Comparison of ENCODE assay signal across 9 cellular contexts in genomic region chr3:71504250-71505036, GRCh38.
A peak's percentile ranks its signal among the peaks of the same experiment; 100 is the strongest.
DNase-seq lines count a peak whose midpoint lies in the region; ATAC-seq and TF ChIP-seq lines count a peak whose summit lies in the region.
"Had no signal": no experiment of that assay in that cellular context is flagged by ENCODE, and none has a peak within 500 bp of the region (broad histone marks: within the 10 kb centered on the region; RNA-seq: fewer than 3 reads in every experiment).

No MANE protein-coding gene starts in this region.

- H3K4me1 Mint-ChIP-seq in nephron progenitor cell = peaks cover 34% of the 10 kb centered on the region

- no peak for TF ChIP-seq POLR2A in prostate gland (IDR thresholded peaks at IDR 0.05)
- no peak for TF ChIP-seq POLR2A in testis (IDR thresholded peaks at IDR 0.05)

- peak; percentile 42 for DNase-seq in 8988T
- DNase-seq in HS-5 (ENCODE audit: low read depth) = peak; percentile 93
- peak; percentile 43 for DNase-seq in activated T-helper 9 cell treated with anti-CD3 and anti-CD28 coated beads, Interleukin-2, amount 50 U/mL, for 16 hours (ENCODE audit: low read depth)
- DNase-seq in kidney epithelial cell (ENCODE audit: low read depth) = peak; percentile 89
- no peak for DNase-seq in prostate gland (ENCODE audit: low spot score)
- DNase-seq in nephron progenitor cell = no peak
- DNase-seq in testis = no peak
- DNase-seq: NK-92 treated with Interleukin-12 subunit alpha and Interleukin-12 subunit beta, amount 100 ng/mL, for 24 hours had no signal

- 84% methylated on average over 15 of the region's 15 CpGs for WGBS in prostate gland
- WGBS in testis, 2 donors = 87 to 91% methylated on average over 15 of the region's 15 CpGs

- H3K9me3 ChIP-seq in prostate gland (no peaks in the 10 kb centered on the region), testis (no peaks in the 10 kb centered on the region)

- ATAC-seq in HG03571 (IDR thresholded peaks at IDR 0.05; ENCODE audit: unreplicated experiment) = no peak

- H3K9me3 Mint-ChIP-seq in nephron progenitor cell = no peaks in the 10 kb centered on the region

- H3K27me3 ChIP-seq in kidney epithelial cell (ENCODE audit: control insufficient read depth, insufficient read depth, low read length) (no peaks in the 10 kb centered on the region), prostate gland (replicated peaks; ENCODE audit: insufficient read depth) (no peaks in the 10 kb centered on the region), testis (no peaks in the 10 kb centered on the region)

- H3K4me1 ChIP-seq in prostate gland (replicated peaks) (no peaks in the 10 kb centered on the region), testis (no peaks in the 10 kb centered on the region)

- intact Hi-C loops in prostate gland (cut with DNase I) = no loop called here
- intact Hi-C loops in testis (cut with DNase I; ENCODE audit: low total_unique reads) = no loop called here

- no peak overlapping the region for H3K27ac Mint-ChIP-seq in nephron progenitor cell

- H3K4me3 ChIP-seq in kidney epithelial cell (ENCODE audit: low read depth, low read length) = no peak overlapping the region
- H3K4me3 ChIP-seq in prostate gland = no peak overlapping the region
- no peak overlapping the region for H3K4me3 ChIP-seq in testis

- no peak for TF ChIP-seq CTCF in kidney epithelial cell (IDR thresholded peaks at IDR 0.05; ENCODE audit: insufficient read depth, low read length, poor library complexity, severe bottlenecking)
- TF ChIP-seq CTCF in prostate gland (IDR thresholded peaks at IDR 0.05) = no peak
- TF ChIP-seq CTCF in nephron progenitor cell (IDR thresholded peaks at IDR 0.05) = no peak
- TF ChIP-seq CTCF in testis (IDR thresholded peaks at IDR 0.05) = no peak

- H3K4me3 Mint-ChIP-seq in nephron progenitor cell = no peak overlapping the region

- H3K27ac ChIP-seq in prostate gland = no peak overlapping the region
- no peak overlapping the region for H3K27ac ChIP-seq in testis

- H3K27me3 Mint-ChIP-seq in nephron progenitor cell (ENCODE audit: low read depth, poor library complexity) = peaks cover 10% of the 10 kb centered on the region

- H3K36me3 Mint-ChIP-seq in nephron progenitor cell (ENCODE audit: low read depth) = peaks cover 43% of the 10 kb centered on the region

- H3K36me3 ChIP-seq in kidney epithelial cell (ENCODE audit: control insufficient read depth, insufficient read depth, low read length) (no peaks in the 10 kb centered on the region), prostate gland (no peaks in the 10 kb centered on the region), testis (ENCODE audit: low read depth, missing control alignments) (no peaks in the 10 kb centered on the region)

Comparison
In these comparisons a context has a peak if more than half of its experiments do, and no peak if none do; other contexts are left out.
1. DNase-seq: peak in 8988T (single experiment), HS-5 (single experiment), activated T-helper 9 cell treated with anti-CD3 and anti-CD28 coated beads, Interleukin-2, amount 50 U/mL, for 16 hours (single experiment) and kidney epithelial cell (single experiment); none in prostate gland (single experiment), nephron progenitor cell (single experiment) and testis (single experiment).